Comparison of ENCODE assay signal across 14 cellular contexts in genomic region chr2:215414674-215415073, GRCh38. TPM values are rescaled to one million over a fixed set of nuclear protein-coding genes. Genes with fewer than 3 reads are reported as not detected.
DNase-seq lines count a peak whose midpoint lies in the region; ATAC-seq and TF ChIP-seq lines count a peak whose summit lies in the region.
"Had no signal": no experiment of that assay in that cellular context is flagged by ENCODE, and none has a peak within 500 bp of the region (broad histone marks: within the 10 kb centered on the region; RNA-seq: fewer than 3 reads in every experiment).

No MANE protein-coding gene starts in this region.

- H2AFZ ChIP-seq in hepatocyte = no peak overlapping the region

- CTCF ChIA-PET in Caco-2 (lab: Charles Lee) = no interaction called here

- H3K9me2 ChIP-seq in hepatocyte (replicated peaks; ENCODE audit: insufficient read depth) = no peaks in the 10 kb centered on the region

- H3K4me1 ChIP-seq in Caco-2 (peaks cover 58% of the 10 kb centered on the region), adipocyte (ENCODE audit: control insufficient read depth, insufficient read depth, low read length) (peaks cover 77% of the 10 kb centered on the region), hepatocyte (ENCODE audit: insufficient read depth) (peaks cover 46% of the 10 kb centered on the region), body of pancreas (peaks cover 28% of the 10 kb centered on the region), HAP-1 (no peaks in the 10 kb centered on the region)

- H3K36me3 Mint-ChIP-seq in Caco-2 (ENCODE audit: insufficient read depth, unreplicated experiment) (peaks cover 95% of the 10 kb centered on the region), osteocyte (ENCODE audit: unreplicated experiment) (peaks cover 76% of the 10 kb centered on the region)
- H3K36me3 Mint-ChIP-seq: CD8-positive, alpha-beta T cell had no signal

- H3K4me1 Mint-ChIP-seq in Caco-2 (ENCODE audit: low read depth, unreplicated experiment) = peaks cover 31% of the 10 kb centered on the region
- H3K4me1 Mint-ChIP-seq in osteocyte (ENCODE audit: unreplicated experiment) = peaks cover 94% of the 10 kb centered on the region

- H3K9me3 Mint-ChIP-seq in Caco-2 (ENCODE audit: unreplicated experiment) (no peaks in the 10 kb centered on the region), osteocyte (ENCODE audit: unreplicated experiment) (no peaks in the 10 kb centered on the region)
- H3K9me3 Mint-ChIP-seq: CD8-positive, alpha-beta T cell had no signal

- H3K4me2 ChIP-seq in hepatocyte = peak overlapping the region; percentile 14

- 68% methylated on average over 3 of the region's 3 CpGs for WGBS in hepatocyte (ENCODE audit: low lambda C conversion rate, missing lambda C conversion rate)
- WGBS in body of pancreas, 2 donors = 66 to 76% methylated on average over 3 of the region's 3 CpGs

- intact Hi-C loops in Caco-2 (cut with micrococcal nuclease; ENCODE audit: unreplicated experiment) (no loop called here), body of pancreas (cut with DNase I) (no loop called here), sciatic nerve (cut with DNase I) (no loop called here)

- H3K9me3 ChIP-seq in Caco-2 = no peaks in the 10 kb centered on the region
- H3K9me3 ChIP-seq in adipocyte (ENCODE audit: control insufficient read depth, low read length) = no peaks in the 10 kb centered on the region
- H3K9me3 ChIP-seq in hepatocyte (ENCODE audit: low read depth) = no peaks in the 10 kb centered on the region
- H3K9me3 ChIP-seq in body of pancreas = no peaks in the 10 kb centered on the region
- no peaks in the 10 kb centered on the region for H3K9me3 ChIP-seq in HAP-1

- no peak for DNase-seq in Caco-2
- DNase-seq in adipocyte (ENCODE audit: low read depth) = no peak
- no peak for DNase-seq in hepatocyte (ENCODE audit: low spot score)
- no peak for DNase-seq in osteocyte (ENCODE audit: extremely low spot score, unreplicated experiment)
- no peak for DNase-seq in body of pancreas
- no peak for DNase-seq in sciatic nerve (ENCODE audit: low spot score)
- DNase-seq in HAP-1 (ENCODE audit: low spot score in 2 of 2) = no peak
- DNase-seq in HK-2 (ENCODE audit: unreplicated experiment) = no peak
- DNase-seq: CD8-positive, alpha-beta T cell; NCI-H1436 treated with DMSO at 0.1 percent for 48 hours; NCI-H2081; NCI-H510A treated with DMSO at 0.1 percent for 48 hours; Right ventricle myocardium superior had no signal

- TF ChIP-seq CTCF in Caco-2 (IDR thresholded peaks at IDR 0.05; ENCODE audit: insufficient read depth in 1 of 2, low read depth in 1 of 2, low read length in 1 of 2, severe bottlenecking in 1 of 2, unreplicated experiment in 1 of 2) = no peak
- TF ChIP-seq CTCF in hepatocyte (IDR thresholded peaks at IDR 0.05; ENCODE audit: poor library complexity) = no peak
- TF ChIP-seq CTCF in osteocyte (IDR thresholded peaks at IDR 0.05) = no peak
- no peak for TF ChIP-seq CTCF in body of pancreas (IDR thresholded peaks at IDR 0.05)

- peaks cover 11% of the 10 kb centered on the region for H3K36me3 ChIP-seq in Caco-2 (ENCODE audit: control insufficient read depth, insufficient read depth, low read length)
- peaks cover 92% of the 10 kb centered on the region for H3K36me3 ChIP-seq in adipocyte (ENCODE audit: control insufficient read depth, insufficient read depth, low read length, severe bottlenecking)
- H3K36me3 ChIP-seq in hepatocyte (replicated peaks; ENCODE audit: insufficient read depth, low read depth) = no peaks in the 10 kb centered on the region
- no peaks in the 10 kb centered on the region for H3K36me3 ChIP-seq in body of pancreas (replicated peaks in 1 of 2; ENCODE audit: insufficient read depth in 1 of 2, low read depth in 2 of 2)
- 0 out of 2 replicates have a peak, but pooled peaks cover 3% of the 10 kb centered on the region for H3K36me3 ChIP-seq in HAP-1 (replicated peaks)

- H3K79me2 ChIP-seq in hepatocyte = peaks cover 11% of the 10 kb centered on the region

- no peak overlapping the region for H3K4me3 ChIP-seq in Caco-2 (ENCODE audit: low read depth, low read length)
- H3K4me3 ChIP-seq in adipocyte (ENCODE audit: low read length) = no peak overlapping the region
- H3K4me3 ChIP-seq in hepatocyte = no peak overlapping the region
- H3K4me3 ChIP-seq in body of pancreas = no peak overlapping the region
- H3K4me3 ChIP-seq in HAP-1 = no peak overlapping the region

- POLR2A ChIA-PET in Caco-2 (lab: Charles Lee) = no interaction called here

- BruUV-seq in Caco-2 (replicated peaks; lab: Mats Ljungman, UMichigan) = no TSS peak

- no peak for ATAC-seq in body of pancreas
- no peak for ATAC-seq in sciatic nerve
- ATAC-seq: CD8-positive, alpha-beta T cell; Panc1 had no signal

- TF ChIP-seq POLR2A in body of pancreas (IDR thresholded peaks at IDR 0.05) = no peak

- no peaks in the 10 kb centered on the region for H4K20me1 ChIP-seq in hepatocyte (ENCODE audit: insufficient read depth, poor library complexity, severe bottlenecking)

- H3K27ac ChIP-seq in hepatocyte (peak overlapping the region; percentile 47), body of pancreas (no peak overlapping the region)

- in situ Hi-C loops in HAP-1 (cut with MboI; ENCODE audit: low sequenced_read_pairs) = no loop called here

- H3K4me3 Mint-ChIP-seq in Caco-2 (ENCODE audit: unreplicated experiment) (peak overlapping the region; percentile 5), osteocyte (ENCODE audit: unreplicated experiment) (peak overlapping the region; percentile 58)
- H3K4me3 Mint-ChIP-seq: CD8-positive, alpha-beta T cell had no signal

- H3K27me3 ChIP-seq in Caco-2 (replicated peaks; ENCODE audit: control insufficient read depth, insufficient read depth, low read length) = no peaks in the 10 kb centered on the region
- no peaks in the 10 kb centered on the region for H3K27me3 ChIP-seq in adipocyte (replicated peaks; ENCODE audit: control insufficient read depth, insufficient read depth, low read length)
- H3K27me3 ChIP-seq in hepatocyte = no peaks in the 10 kb centered on the region
- no peaks in the 10 kb centered on the region for H3K27me3 ChIP-seq in body of pancreas
- H3K27me3 ChIP-seq in HAP-1 (ENCODE audit: low read depth) = no peaks in the 10 kb centered on the region; the same call in 1 of the 2 replicates

- H3K9ac ChIP-seq in adipocyte (ENCODE audit: low read length) = peak overlapping the region; percentile 65

- H3K27me3 Mint-ChIP-seq in Caco-2 (ENCODE audit: insufficient read depth, unreplicated experiment) (no peaks in the 10 kb centered on the region), osteocyte (ENCODE audit: unreplicated experiment) (no peaks in the 10 kb centered on the region)

- H3K27ac Mint-ChIP-seq in Caco-2 (ENCODE audit: unreplicated experiment) (peak overlapping the region; percentile 80), osteocyte (ENCODE audit: unreplicated experiment) (peak overlapping the region; percentile 93)
- H3K27ac Mint-ChIP-seq: CD8-positive, alpha-beta T cell had no signal

RNA-seq across cellular contexts. Expression of gene FN1, which starts 21.2 kb away (rescaled TPM):
- total RNA-seq in Caco-2 (2022) (3,805 and 3,872 TPM in 2 replicates), hepatocyte (2,129 and 3,020 TPM in 2 replicates), osteocyte (16,854 and 18,487 TPM in 2 replicates), body of pancreas (10 to 100 TPM; 27.4 to 53.7 TPM), sciatic nerve (986 TPM)
- 1,572 and 1,650 TPM in 2 replicates for polyA plus RNA-seq in hepatocyte
- total RNA-seq: CD8-positive, alpha-beta T cell had no signal

Comparison
In these comparisons a context has a peak if more than half of its experiments do, and no peak if none do; other contexts are left out.
1. RNA of gene FN1, which starts 21.2 kb away (total RNA-seq): 16,854 to 18,487 TPM in osteocyte, 3,805 to 3,872 TPM in Caco-2, 2,129 to 3,020 TPM in hepatocyte and 986 TPM in sciatic nerve (single experiment); 27.4 to 53.7 TPM in body of pancreas; every median in the first group is over 10 times any median in the second.